1 cellular context compared by ENCODE assay signal in genomic region chr1:160704250-160704649, GRCh38.
TF ChIP-seq lines count a peak whose summit lies in the region.

No MANE protein-coding gene starts in this region.

TF ChIP-seq in HepG2, 621 proteins besides CTCF, POLR2A, EP300 and RAD21:
- no peak for TF ChIP-seq KDM5B (CRISPR knock-in tag; IDR thresholded peaks at IDR 0.05; ENCODE audit: borderline replicate concordance)
- no peak for TF ChIP-seq MEF2D (CRISPR knock-in tag; IDR thresholded peaks at IDR 0.05)
- no peak for TF ChIP-seq ZBTB33 (CRISPR knock-in tag; IDR thresholded peaks at IDR 0.05)
- TF ChIP-seq PHF5A (CRISPR knock-in tag; IDR thresholded peaks at IDR 0.05; ENCODE audit: low read depth, unreplicated experiment) = no peak
- TF ChIP-seq CC2D1A (CRISPR knock-in tag; IDR thresholded peaks at IDR 0.05) = no peak
- no peak for TF ChIP-seq ZNF256 (CRISPR knock-in tag; conservative IDR thresholded peaks at IDR 0.05)
- no peak for TF ChIP-seq HOMEZ (CRISPR knock-in tag; IDR thresholded peaks at IDR 0.05; ENCODE audit: low read depth)
- TF ChIP-seq ZZZ3 (CRISPR knock-in tag; IDR thresholded peaks at IDR 0.05; ENCODE audit: borderline replicate concordance) = no peak
- TF ChIP-seq ZNF776 (CRISPR knock-in tag; IDR thresholded peaks at IDR 0.05) = no peak
- no peak for TF ChIP-seq ZSCAN5A (CRISPR knock-in tag; IDR thresholded peaks at IDR 0.05; ENCODE audit: borderline replicate concordance)
- TF ChIP-seq ZNF383 (CRISPR knock-in tag; IDR thresholded peaks at IDR 0.05; ENCODE audit: borderline replicate concordance) = no peak
- TF ChIP-seq DZIP1 (CRISPR knock-in tag; IDR thresholded peaks at IDR 0.05) = no peak
- TF ChIP-seq TFE3 (CRISPR knock-in tag; IDR thresholded peaks at IDR 0.05) = no peak
- no peak for TF ChIP-seq KAT7 (CRISPR knock-in tag; IDR thresholded peaks at IDR 0.05; ENCODE audit: borderline replicate concordance)
- no peak for TF ChIP-seq SPEN (CRISPR knock-in tag; IDR thresholded peaks at IDR 0.05; ENCODE audit: low read depth)
- TF ChIP-seq NCOR1 (IDR thresholded peaks at IDR 0.05; ENCODE audit: borderline replicate concordance, low read length) = no peak
- no peak for TF ChIP-seq ZNF670 (CRISPR knock-in tag; IDR thresholded peaks at IDR 0.05; ENCODE audit: borderline replicate concordance)
- no peak for TF ChIP-seq PAF1 (CRISPR knock-in tag; IDR thresholded peaks at IDR 0.05)
